In genomic region chr13:73914119-73914518, GRCh38 we compare ENCODE assay signal across 15 cellular contexts.
DNase-seq lines count a peak whose midpoint lies in the region; ATAC-seq and TF ChIP-seq lines count a peak whose summit lies in the region.
"Had no signal": no experiment of that assay in that cellular context is flagged by ENCODE, and none has a peak within 500 bp of the region (broad histone marks: within the 10 kb centered on the region; RNA-seq: fewer than 3 reads in every experiment).

No MANE protein-coding gene starts in this region.

- H3K4me1 Mint-ChIP-seq in immature natural killer cell: peaks cover 48 to 84% of the 10 kb centered on the region in 2 donors

- no peak for TF ChIP-seq POLR2A in NB4 (IDR thresholded peaks at IDR 0.05; ENCODE audit: extremely low read depth, insufficient read length)
- no peak for TF ChIP-seq POLR2A in spleen (IDR thresholded peaks at IDR 0.05)

- peaks cover 24% of the 10 kb centered on the region for H4K20me1 ChIP-seq in BLaER1

- H3K4me3 ChIP-seq in BLaER1 (no peak overlapping the region), NB4 (ENCODE audit: low read depth, low read length) (no peak overlapping the region), spleen (no peak overlapping the region)
- H3K4me3 ChIP-seq: psoas muscle had no signal

- peak overlapping the region in 1 of 5 donors; percentile 74 for H3K4me3 Mint-ChIP-seq in immature natural killer cell

- H3K27me3 ChIP-seq in BLaER1: no peaks in the 10 kb centered on the region
- H3K27me3 ChIP-seq in spleen (replicated peaks in 1 of 7): no peaks in the 10 kb centered on the region

- H3K27ac ChIP-seq in BLaER1: no peak overlapping the region
- no peak overlapping the region for H3K27ac ChIP-seq in spleen
- H3K27ac ChIP-seq: psoas muscle, RWPE1 had no signal

- peak overlapping the region; percentile 59 for H3K4me2 ChIP-seq in BLaER1

- peaks cover 21% of the 10 kb centered on the region for H3K4me1 ChIP-seq in BLaER1
- H3K4me1 ChIP-seq in spleen: peaks cover 0 to 28% (median 8%) of the 10 kb centered on the region in 6 donors
- H3K4me1 ChIP-seq: psoas muscle had no signal

- H3K27ac Mint-ChIP-seq in immature natural killer cell: peak overlapping the region in 5 of 6 donors; percentile 48 to 84 (median 61)

- H3K9me3 ChIP-seq in BLaER1: no peaks in the 10 kb centered on the region
- no peaks in the 10 kb centered on the region for H3K9me3 ChIP-seq in spleen
- H3K9me3 ChIP-seq: psoas muscle had no signal

- TF ChIP-seq CTCF in NB4 (IDR thresholded peaks at IDR 0.05; ENCODE audit: low read depth, low read length) (no peak), spleen (IDR thresholded peaks at IDR 0.05 in 8 of 11, conservative IDR thresholded peaks at IDR 0.05 in 3 of 11) (no peak)

- peak overlapping the region; percentile 21; the same call in 1 of the 2 replicates for H3K9ac ChIP-seq in BLaER1

- H3K36me3 ChIP-seq in BLaER1 (no peaks in the 10 kb centered on the region), spleen (no peaks in the 10 kb centered on the region)

- H3K27me3 Mint-ChIP-seq in immature natural killer cell (ENCODE audit: low read depth in 3 of 3): peaks cover 0 to 2% (median 1%) of the 10 kb centered on the region in 3 donors
- H3K27me3 Mint-ChIP-seq: CD4-positive, alpha-beta memory T cell had no signal

- peak; percentile 57 for DNase-seq in NB4 (ENCODE audit: low read depth)
- no peak for DNase-seq in immature natural killer cell
- DNase-seq in HT-29 (ENCODE audit: low spot score): no peak
- DNase-seq in spleen: no peak
- DNase-seq in T-helper 1 cell: no peak
- DNase-seq: activated CD4-positive, alpha-beta T cell treated with anti-CD3 and anti-CD28 coated beads for 48 hours; erythroblast; H7; NCI-H187 treated with DMSO at 0.1 percent for 48 hours; psoas muscle had no signal

- intact Hi-C loops in spleen (cut with DNase I; ENCODE audit: low total_unique reads): no loop called here

- no peaks in the 10 kb centered on the region for H3K9me3 Mint-ChIP-seq in immature natural killer cell

- H3K36me3 Mint-ChIP-seq in immature natural killer cell: no peaks in the 10 kb centered on the region

- ATAC-seq in GM21367 (IDR thresholded peaks at IDR 0.05; ENCODE audit: unreplicated experiment) (peak; percentile 47), GM18867 (IDR thresholded peaks at IDR 0.05; ENCODE audit: unreplicated experiment) (no peak)
- ATAC-seq: psoas muscle had no signal

- 61 to 78% (median 72%) methylated on average over 3 of the region's 3 CpGs for WGBS in spleen, 5 donors
